8 cellular contexts compared by ENCODE assay signal in the genomic region with DNA sequence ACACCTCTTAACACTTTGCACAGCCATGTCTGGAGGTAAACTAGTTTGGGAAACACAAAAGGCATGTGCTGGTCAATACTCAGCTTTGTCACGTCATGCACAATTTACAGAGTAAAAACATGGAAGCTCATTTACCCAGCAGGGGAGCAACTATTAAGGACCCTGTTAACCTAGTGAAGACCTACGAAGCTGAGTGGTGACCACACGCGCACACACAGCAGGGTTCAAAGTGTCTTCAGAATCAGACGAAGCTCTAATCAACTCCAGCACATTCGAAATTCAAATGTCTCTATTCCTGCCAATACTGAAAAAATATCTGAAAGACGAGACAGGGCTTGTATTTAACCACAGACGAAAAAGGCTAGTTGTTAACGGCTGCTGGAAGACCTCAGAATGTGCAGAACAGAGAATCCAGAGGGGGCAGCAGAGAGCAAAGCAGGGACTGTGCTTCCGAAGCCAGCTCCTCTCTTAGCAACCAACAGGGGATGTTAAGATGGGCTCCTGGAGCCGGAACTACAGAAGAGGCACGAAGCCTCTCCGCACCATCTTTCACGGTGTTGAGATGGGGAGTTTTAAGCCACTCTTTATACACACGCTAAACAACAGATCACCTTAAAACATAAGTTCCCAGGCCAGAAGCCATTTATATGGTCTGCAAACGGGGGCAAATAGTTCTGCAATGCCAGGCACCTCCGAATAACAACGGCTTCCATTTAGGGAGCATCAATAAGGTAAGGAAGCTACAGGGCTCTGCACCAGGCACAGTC. TPM values are rescaled to one million over a fixed set of nuclear protein-coding genes. Genes with fewer than 3 reads are reported as not detected.
A peak's percentile ranks its signal among the peaks of the same experiment; 100 is the strongest.
DNase-seq lines count a peak whose midpoint lies in the region; ATAC-seq and TF ChIP-seq lines count a peak whose summit lies in the region.

No MANE protein-coding gene starts in this region.

- H3K4me3 ChIP-seq in adrenal gland (no peak overlapping the region), left ventricle myocardium inferior (peak overlapping the region; percentile 26), prostate gland (no peak overlapping the region)

- TF ChIP-seq CTCF in adrenal gland (IDR thresholded peaks at IDR 0.05) (peak; percentile 83 to 99 (median 89)), left ventricle myocardium inferior (IDR thresholded peaks at IDR 0.05; ENCODE audit: borderline replicate concordance) (peak; percentile 96), prostate gland (IDR thresholded peaks at IDR 0.05) (peak; percentile 52 to 87 (median 78))

- H3K36me3 ChIP-seq in adrenal gland (replicated peaks in 1 of 2) (no peaks in the 10 kb centered on the region), left ventricle myocardium inferior (no peaks in the 10 kb centered on the region), prostate gland (no peaks in the 10 kb centered on the region)

- H3K9me3 ChIP-seq in adrenal gland (replicated peaks in 1 of 3) (no peaks in the 10 kb centered on the region), left ventricle myocardium inferior (replicated peaks) (no peaks in the 10 kb centered on the region), prostate gland (no peaks in the 10 kb centered on the region)

- 20 to 26% (median 24%) methylated on average over 15 to 18 of the region's 18 CpGs for WGBS in adrenal gland, 4 donors
- 19% methylated on average over 18 of the region's 18 CpGs for WGBS in prostate gland

- H3K27ac ChIP-seq in adrenal gland (no peak overlapping the region), left ventricle myocardium inferior (replicated peaks) (no peak overlapping the region), prostate gland (peak overlapping the region in 1 of 2 donors; percentile 34)

- intact Hi-C loops in adrenal gland (cut with DNase I) (no loop called here), left ventricle myocardium inferior (cut with micrococcal nuclease) (no loop called here), prostate gland (cut with DNase I) (loop anchor here (5.0 kb wide), 1 partner anchor 174 kb away; no protein-coding TSS in a partner anchor)

- DNase-seq in GF-D8 (lab: John Stamatoyannopoulos, UW) (peak; percentile 47), NCI-H1417 treated with DMSO at 0.1 percent for 48 hours (lab: John Stamatoyannopoulos, UW) (peak; percentile 91), SW480 (ENCODE audit: low spot score) (peak; percentile 72), adrenal gland (peak; percentile 75 to 94 (median 84)), left ventricle myocardium inferior (peak; percentile 60), prostate gland (ENCODE audit: low spot score) (peak; percentile 76), ureter (ENCODE audit: low spot score) (peak; percentile 90)

- TF ChIP-seq POLR2A in adrenal gland (IDR thresholded peaks at IDR 0.05) (no peak), prostate gland (IDR thresholded peaks at IDR 0.05) (no peak)

- H3K4me1 ChIP-seq in adrenal gland (replicated peaks in 1 of 2) (peaks cover 0 to 4% of the 10 kb centered on the region in 2 donors), left ventricle myocardium inferior (peaks cover 16% of the 10 kb centered on the region), prostate gland (replicated peaks) (no peaks in the 10 kb centered on the region)

- H3K27me3 ChIP-seq in adrenal gland (no peaks in the 10 kb centered on the region), left ventricle myocardium inferior (ENCODE audit: low read depth) (no peaks in the 10 kb centered on the region), prostate gland (replicated peaks; ENCODE audit: insufficient read depth) (no peaks in the 10 kb centered on the region)

- ATAC-seq in HG02642 (IDR thresholded peaks at IDR 0.05; ENCODE audit: poor library complexity, unreplicated experiment), result peak; percentile 89

RNA-seq across cellular contexts. Expression of a gene that starts 45.7 kb away (rescaled TPM):
- total RNA-seq in adrenal gland (10 to 100 TPM; 14.3 to 24.4 (median 20.7) TPM), left ventricle myocardium inferior (11.3 TPM), prostate gland (10 to 100 TPM; 46.9 to 57.7 TPM), ureter (31.6 TPM)
- 10 to 100 TPM in 1 of 3 donors, 1 to 10 TPM in 2; 9.2 to 10.6 (median 9.5) TPM for polyA plus RNA-seq in adrenal gland

RNA-seq across cellular contexts. Expression of a gene that starts 46.4 kb away (rescaled TPM):
- total RNA-seq in adrenal gland (10 to 100 TPM; 14.6 to 31.8 (median 24.9) TPM), left ventricle myocardium inferior (8.3 TPM), prostate gland (100 to 1,000 TPM in 1 of 2 donors, 10 to 100 TPM in 1; 10.7 to 133 TPM), ureter (25.4 TPM)
- polyA plus RNA-seq in adrenal gland, result 10 to 100 TPM in 2 of 3 donors, 1 to 10 TPM in 1; 6.4 to 30.0 (median 25.2) TPM
